16 cellular contexts compared by ENCODE assay signal in genomic region chr3:52446042-52446441, GRCh38. TPM values are rescaled to one million over a fixed set of nuclear protein-coding genes. Genes with fewer than 3 reads are reported as not detected.
DNase-seq lines count a peak whose midpoint lies in the region; ATAC-seq and TF ChIP-seq lines count a peak whose summit lies in the region.
"Had no signal": no experiment of that assay in that cellular context is flagged by ENCODE, and none has a peak within 500 bp of the region (broad histone marks: within the 10 kb centered on the region; RNA-seq: fewer than 3 reads in every experiment).

No MANE protein-coding gene starts in this region.

- H3K4me1 Mint-ChIP-seq in stimulated activated memory B cell treated with anti-CD40 and anti-IgM and Interleukin-4, amounts not matched to agents 10 μg/mL and 1 μg/mL and 100 μg/mL, for 72 hours = peaks cover 19% of the 10 kb centered on the region

- H2BK120ac ChIP-seq in mesenchymal stem cell (ENCODE audit: low read depth, low read length) = no peak overlapping the region

- H3K9me3 ChIP-seq in left ventricle myocardium inferior (replicated peaks) (no peaks in the 10 kb centered on the region), OCI-LY3 (ENCODE audit: insufficient read depth, low read length) (no peaks in the 10 kb centered on the region), mesenchymal stem cell (ENCODE audit: control insufficient read depth, low read length) (no peaks in the 10 kb centered on the region)
- H3K9me3 ChIP-seq: MG63 had no signal

- ATAC-seq in stimulated activated memory B cell treated with anti-CD40 and anti-IgM and Interleukin-4, amounts not matched to agents 10 μg/mL and 1 μg/mL and 100 μg/mL, for 72 hours = no peak
- ATAC-seq in GM18498 (IDR thresholded peaks at IDR 0.05; ENCODE audit: unreplicated experiment) = no peak

- H3K9ac ChIP-seq in OCI-LY3 (ENCODE audit: low read length) = peak overlapping the region; percentile 26; the same call in 1 of the 2 replicates
- H3K9ac ChIP-seq in mesenchymal stem cell (ENCODE audit: low read length) = no peak overlapping the region

- H2BK5ac ChIP-seq in mesenchymal stem cell (ENCODE audit: low read depth, low read length, poor library complexity, severe bottlenecking) = no peak overlapping the region

- H3K27me3 ChIP-seq in left ventricle myocardium inferior (ENCODE audit: low read depth) = no peaks in the 10 kb centered on the region
- H3K27me3 ChIP-seq in OCI-LY3 (ENCODE audit: low read depth, low read length) = no peaks in the 10 kb centered on the region
- H3K27me3 ChIP-seq in mesenchymal stem cell (ENCODE audit: control insufficient read depth in 1 of 2, insufficient read depth in 1 of 2, low read length in 2 of 2) = peaks cover 0 to 10% of the 10 kb centered on the region in 2 experiments
- H3K27me3 ChIP-seq: MG63 had no signal

- 60% methylated on average over 3 of the region's 4 CpGs for WGBS in mesenchymal stem cell

- H3K4me3 ChIP-seq in left ventricle myocardium inferior (no peak overlapping the region), OCI-LY3 (ENCODE audit: low read length) (no peak overlapping the region), mesenchymal stem cell (ENCODE audit: insufficient read depth in 1 of 2, low read depth in 1 of 2, low read length in 2 of 2) (no peak overlapping the region)
- H3K4me3 ChIP-seq: MG63 had no signal

- H3K18ac ChIP-seq in mesenchymal stem cell (ENCODE audit: low read depth in 1 of 2, low read length in 2 of 2) = no peak overlapping the region

- H3K4me1 ChIP-seq in left ventricle myocardium inferior (peaks cover 43% of the 10 kb centered on the region), OCI-LY3 (ENCODE audit: low read length) (peaks cover 22% of the 10 kb centered on the region), mesenchymal stem cell (ENCODE audit: control insufficient read depth, insufficient read depth, low read depth, low read length) (peaks cover 19% of the 10 kb centered on the region)

- H2AK5ac ChIP-seq in mesenchymal stem cell (ENCODE audit: low read length, severe bottlenecking) = no peak overlapping the region

- no peak overlapping the region for H3K14ac ChIP-seq in mesenchymal stem cell (ENCODE audit: low read length in 2 of 2)

- H3K9me3 Mint-ChIP-seq in stimulated activated memory B cell treated with anti-CD40 and anti-IgM and Interleukin-4, amounts not matched to agents 10 μg/mL and 1 μg/mL and 100 μg/mL, for 72 hours = no peaks in the 10 kb centered on the region
- H3K9me3 Mint-ChIP-seq: CD8-positive, alpha-beta memory T cell had no signal

- 0 out of 2 replicates have a peak overlapping the region, but pooled peaks have one; percentile 79 for H3K4me2 ChIP-seq in OCI-LY3 (ENCODE audit: low read length)
- H3K4me2 ChIP-seq in mesenchymal stem cell (ENCODE audit: low read length, poor library complexity, severe bottlenecking) = no peak overlapping the region

- no peaks in the 10 kb centered on the region for H3K27me3 Mint-ChIP-seq in stimulated activated memory B cell treated with anti-CD40 and anti-IgM and Interleukin-4, amounts not matched to agents 10 μg/mL and 1 μg/mL and 100 μg/mL, for 72 hours

- peak overlapping the region; percentile 74 for H3K27ac Mint-ChIP-seq in stimulated activated memory B cell treated with anti-CD40 and anti-IgM and Interleukin-4, amounts not matched to agents 10 μg/mL and 1 μg/mL and 100 μg/mL, for 72 hours
- H3K27ac Mint-ChIP-seq: CD8-positive, alpha-beta memory T cell had no signal

- no peak overlapping the region for H4K8ac ChIP-seq in mesenchymal stem cell (ENCODE audit: low read length)

- H3K36me3 ChIP-seq in left ventricle myocardium inferior (peaks cover 8% of the 10 kb centered on the region), OCI-LY3 (replicated peaks; ENCODE audit: low read depth, low read length) (no peaks in the 10 kb centered on the region), mesenchymal stem cell (ENCODE audit: control insufficient read depth in 1 of 2, insufficient read depth in 2 of 2, low read depth in 1 of 2, low read length in 2 of 2) (no peaks in the 10 kb centered on the region)
- H3K36me3 ChIP-seq: MG63 had no signal

- H3K4ac ChIP-seq in mesenchymal stem cell (ENCODE audit: low read depth in 1 of 2, low read length in 2 of 2) = no peak overlapping the region

- no peaks in the 10 kb centered on the region for H4K20me1 ChIP-seq in OCI-LY3 (ENCODE audit: insufficient read depth, low read length)

- H3K36me3 Mint-ChIP-seq in stimulated activated memory B cell treated with anti-CD40 and anti-IgM and Interleukin-4, amounts not matched to agents 10 μg/mL and 1 μg/mL and 100 μg/mL, for 72 hours = no peaks in the 10 kb centered on the region
- H3K36me3 Mint-ChIP-seq: CD8-positive, alpha-beta memory T cell had no signal

- H3K79me2 ChIP-seq in OCI-LY3 (ENCODE audit: low read length) = no peaks in the 10 kb centered on the region

- TF ChIP-seq CTCF in left ventricle myocardium inferior (IDR thresholded peaks at IDR 0.05; ENCODE audit: borderline replicate concordance) = no peak
- no peak for TF ChIP-seq CTCF in OCI-LY3 (IDR thresholded peaks at IDR 0.05; ENCODE audit: low read depth, low read length)

- H2AFZ ChIP-seq in OCI-LY3 (ENCODE audit: low read depth, low read length) = 0 out of 2 replicates have a peak overlapping the region, but pooled peaks have one; percentile 32
- H2AFZ ChIP-seq in mesenchymal stem cell (ENCODE audit: low read depth, low read length) = no peak overlapping the region

- no peaks in the 10 kb centered on the region for H3K79me1 ChIP-seq in mesenchymal stem cell (replicated peaks; ENCODE audit: low read length, poor library complexity, severe bottlenecking)

- DNase-seq in left ventricle myocardium inferior (no peak), cardiac septum (ENCODE audit: low spot score) (no peak), mesenchymal stem cell (no peak)
- DNase-seq in activated CD4-positive, CD25-positive, alpha-beta regulatory T cell treated with anti-CD3 and anti-CD28 coated beads, Interleukin-2, amount 50 U/mL, for 72 hours = no peak
- DNase-seq: Calu3; CD8-positive, alpha-beta memory T cell; GOT3; Kasumi-1; MG63; NCI-H187; NCI-H446; NCI-H526 had no signal

- H2BK15ac ChIP-seq in mesenchymal stem cell (ENCODE audit: low read depth, poor library complexity, severe bottlenecking) = no peak overlapping the region

- H3K27ac ChIP-seq in left ventricle myocardium inferior (replicated peaks) (peak overlapping the region; percentile 49), OCI-LY3 (ENCODE audit: low read length) (no peak overlapping the region), mesenchymal stem cell (ENCODE audit: low read length, poor library complexity, severe bottlenecking) (no peak overlapping the region)

- intact Hi-C loops in left ventricle myocardium inferior (cut with micrococcal nuclease) = no loop called here
- intact Hi-C loops in cardiac septum (cut with DNase I) = loop anchor here (1.0 to 5.0 kb wide), 2 partner anchors 18 to 219 kb away; partner anchors contain the start of gene TLR9

- no peak overlapping the region for H3K4me3 Mint-ChIP-seq in stimulated activated memory B cell treated with anti-CD40 and anti-IgM and Interleukin-4, amounts not matched to agents 10 μg/mL and 1 μg/mL and 100 μg/mL, for 72 hours
- H3K4me3 Mint-ChIP-seq: CD8-positive, alpha-beta memory T cell had no signal

- no peak overlapping the region for H3K23ac ChIP-seq in mesenchymal stem cell (ENCODE audit: low read length in 2 of 2)

- peak overlapping the region; percentile 7 for H4K91ac ChIP-seq in mesenchymal stem cell (ENCODE audit: low read length)

- H2BK12ac ChIP-seq in mesenchymal stem cell (ENCODE audit: low read length in 2 of 2) = no peak overlapping the region

RNA-seq across cellular contexts. Expression of gene SEMA3G, which starts 1.1 kb away (rescaled TPM):
- total RNA-seq in left ventricle myocardium inferior (9.2 TPM), cardiac septum (15.3 TPM)
- polyA plus RNA-seq in mesenchymal stem cell (2013, experiment 1 of 2) = 0.08 TPM
- 0.05 TPM for polyA plus RNA-seq in mesenchymal stem cell (2013, experiment 2 of 2)
- polyA plus RNA-seq: CD8-positive, alpha-beta memory T cell had no signal

RNA-seq across cellular contexts. Expression of gene TNNC1, which starts 7.8 kb away (rescaled TPM):
- total RNA-seq in left ventricle myocardium inferior (8,962 TPM), cardiac septum (8,054 TPM)
- 0.86 TPM for polyA plus RNA-seq in mesenchymal stem cell (2013, experiment 1 of 2)
- polyA plus RNA-seq in mesenchymal stem cell (2013, experiment 2 of 2) = 0.79 TPM
- total RNA-seq: Daoy had no signal
- polyA plus RNA-seq: CD8-positive, alpha-beta memory T cell had no signal

RNA-seq across cellular contexts. Expression of gene NISCH, which starts 9.4 kb away (rescaled TPM):
- 44.3 TPM for total RNA-seq in left ventricle myocardium inferior
- 59.1 TPM for total RNA-seq in cardiac septum
- 55.5 TPM for polyA plus RNA-seq in mesenchymal stem cell (2013, experiment 1 of 2)
- polyA plus RNA-seq in mesenchymal stem cell (2013, experiment 2 of 2) = 49.9 TPM

RNA-seq across cellular contexts. Expression of gene PHF7, which starts 35.6 kb away (rescaled TPM):
- 16.8 TPM for total RNA-seq in left ventricle myocardium inferior
- total RNA-seq in cardiac septum = 17.5 TPM
- polyA plus RNA-seq in mesenchymal stem cell (2013, experiment 1 of 2) = 5.6 TPM
- 5.8 TPM for polyA plus RNA-seq in mesenchymal stem cell (2013, experiment 2 of 2)

RNA-seq across cellular contexts. Expression of gene BAP1, which starts 36.2 kb away (rescaled TPM):
- 54.2 TPM for total RNA-seq in left ventricle myocardium inferior
- 53.0 TPM for total RNA-seq in cardiac septum
- 40.0 TPM for polyA plus RNA-seq in mesenchymal stem cell (2013, experiment 1 of 2)
- polyA plus RNA-seq in mesenchymal stem cell (2013, experiment 2 of 2) = 38.7 TPM
